Comparison of ENCODE assay signal across 1 cellular context in the genomic region with DNA sequence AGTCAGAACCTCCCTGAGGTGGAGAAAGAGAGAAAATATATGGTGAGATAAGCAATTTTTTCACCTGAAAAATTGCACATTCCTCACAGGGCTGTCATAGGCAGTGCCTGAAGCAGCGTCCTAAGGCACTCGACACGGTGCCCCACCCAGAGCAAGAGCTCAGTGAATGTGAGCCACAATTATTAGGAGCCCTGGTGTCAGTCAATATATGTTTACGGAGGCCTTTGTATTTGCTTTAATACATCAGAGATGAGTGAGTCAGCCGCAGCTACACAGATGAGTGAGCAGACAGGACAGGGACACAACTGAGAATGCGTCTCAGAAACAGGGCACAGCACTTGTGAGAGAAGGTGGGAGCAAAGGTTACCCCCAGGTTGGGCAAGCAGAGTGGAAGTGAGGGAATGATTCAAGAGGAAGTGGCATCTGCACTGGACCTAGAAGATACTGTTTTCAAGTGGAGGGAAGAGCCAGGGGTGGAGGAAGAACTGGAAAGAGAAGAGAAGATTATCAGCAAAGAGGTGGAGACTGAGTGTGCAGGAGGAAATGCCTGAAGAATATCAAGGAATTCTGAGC.
TF ChIP-seq lines count a peak whose summit lies in the region.

No MANE protein-coding gene starts in this region.

TF ChIP-seq in H1, 55 proteins besides CTCF, POLR2A, EP300 and RAD21:
- TF ChIP-seq SAP30 (IDR thresholded peaks at IDR 0.05; ENCODE audit: insufficient read depth, insufficient replicate concordance, low read length) (no peak), TAF1 (IDR thresholded peaks at IDR 0.05; ENCODE audit: low read depth, low read length) (no peak), CHD1 (IDR thresholded peaks at IDR 0.05; ENCODE audit: low read depth, low read length) (no peak)
